ENCODE assay signal across 31 cellular contexts in the genomic region with DNA sequence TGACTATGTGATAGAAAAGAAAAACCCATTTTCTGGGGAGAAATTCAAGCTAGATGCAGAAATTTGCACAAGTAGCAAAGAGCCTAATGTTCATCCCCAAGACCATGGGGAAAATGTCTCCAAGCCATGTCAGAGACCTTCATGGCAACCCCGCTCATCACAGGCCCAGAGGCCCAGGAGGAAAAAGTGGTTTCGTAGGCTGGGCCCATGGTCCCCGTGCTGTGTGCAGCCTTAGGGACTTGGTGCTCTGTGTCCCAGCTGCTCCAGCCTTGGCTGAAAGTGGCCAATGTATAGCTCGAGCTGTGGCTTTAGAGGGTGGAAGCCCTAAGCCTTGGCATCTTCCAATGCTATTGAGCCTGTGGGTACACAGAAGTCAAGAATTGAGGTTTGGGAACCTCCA.
DNase-seq lines count a peak whose midpoint lies in the region; ATAC-seq and TF ChIP-seq lines count a peak whose summit lies in the region.
"Had no signal": no experiment of that assay in that cellular context is flagged by ENCODE, and none has a peak within 500 bp of the region (broad histone marks: within the 10 kb centered on the region; RNA-seq: fewer than 3 reads in every experiment).

No MANE protein-coding gene starts in this region.

- H3K4me1 ChIP-seq in HEK293 (ENCODE audit: control insufficient read depth, insufficient read depth, low read length), result peaks cover 13% of the 10 kb centered on the region
- H3K4me1 ChIP-seq in neuronal stem cell (ENCODE audit: control insufficient read depth in 2 of 2, insufficient read depth in 1 of 2, low read depth in 1 of 2, low read length in 2 of 2), result peaks cover 0 to 6% of the 10 kb centered on the region in 2 donors
- no peaks in the 10 kb centered on the region for H3K4me1 ChIP-seq in breast epithelium
- H3K4me1 ChIP-seq: A549; BE2C; BLaER1; BLaER1 treated with 17β-estradiol and CSF1 and Interleukin-3, amounts not matched to agents 10 nM and 100 nM; Caco-2 had no signal

- ATAC-seq in Right ventricle myocardium superior (ENCODE audit: poor library complexity) (no peak), left cardiac atrium (no peak), GM21737 (IDR thresholded peaks at IDR 0.05; ENCODE audit: unreplicated experiment) (no peak)
- ATAC-seq: A549; CD8-positive, alpha-beta T cell had no signal

- H3K18ac ChIP-seq in neuronal stem cell (ENCODE audit: low read length), result no peak overlapping the region

- CTCF ChIA-PET in HEK293 (lab: Yijun Ruan, JAX), result interaction anchor here (1.0 kb wide), 1 partner anchor 377 kb away, joined by 3 read pairs; no protein-coding TSS in a partner anchor

- H2BK15ac ChIP-seq in neuronal stem cell (ENCODE audit: low read length), result no peak overlapping the region

- no peak overlapping the region for H3K4ac ChIP-seq in neuronal stem cell (ENCODE audit: low read length)

- no peak overlapping the region for H3K9ac ChIP-seq in neuronal stem cell (ENCODE audit: low read depth, low read length, poor library complexity)
- H3K9ac ChIP-seq: BLaER1; BLaER1 treated with 17β-estradiol and CSF1 and Interleukin-3, amounts not matched to agents 10 nM and 100 nM had no signal

- peak overlapping the region; percentile 84 for H2AK5ac ChIP-seq in neuronal stem cell (ENCODE audit: low read depth, low read length)

- no peak overlapping the region for H3K4me2 ChIP-seq in neuronal stem cell (ENCODE audit: insufficient read depth, low read length, poor library complexity, severe bottlenecking)
- H3K4me2 ChIP-seq: A549; BLaER1; BLaER1 treated with 17β-estradiol and CSF1 and Interleukin-3, amounts not matched to agents 10 nM and 100 nM had no signal

- H3K27me3 ChIP-seq in neuronal stem cell (ENCODE audit: control insufficient read depth in 3 of 3, insufficient read depth in 3 of 3, low read depth in 1 of 3, low read length in 3 of 3) (no peaks in the 10 kb centered on the region), breast epithelium (no peaks in the 10 kb centered on the region)
- H3K27me3 ChIP-seq: BE2C; BLaER1; BLaER1 treated with 17β-estradiol and CSF1 and Interleukin-3, amounts not matched to agents 10 nM and 100 nM had no signal

- DNase-seq in Right ventricle myocardium superior (peak; percentile 20), left cardiac atrium (no peak), neuronal stem cell (ENCODE audit: low spot score) (no peak), breast epithelium (ENCODE audit: low spot score in 2 of 2) (no peak)
- DNase-seq: 8988T; ACHN; AML-193; BE2C; C1 segment of cervical spinal cord; Caco-2; Calu3; CD4-positive, alpha-beta memory T cell; CD4-positive, alpha-beta T cell; CD4-positive, CD25-positive, alpha-beta regulatory T cell; CD8-positive, alpha-beta memory T cell; CD8-positive, alpha-beta T cell; COR-L47; DMS 273 treated with DMSO at 0.1 percent for 48 hours; DMS153; DMS53; DMS79; DMS79 treated with DMSO at 0.1 percent for 48 hours; DND-41; EL had no signal

- H2AFZ ChIP-seq in neuronal stem cell (ENCODE audit: low read length), result no peak overlapping the region

- H3K23ac ChIP-seq in neuronal stem cell (ENCODE audit: low read depth, low read length, poor library complexity), result no peak overlapping the region

- H3K4me3 ChIP-seq in HEK293 (ENCODE audit: low read depth, low read length) (no peak overlapping the region), neuronal stem cell (ENCODE audit: low read length in 2 of 2) (no peak overlapping the region), breast epithelium (no peak overlapping the region)
- H3K4me3 ChIP-seq: A549; BLaER1; BLaER1 treated with 17β-estradiol and CSF1 and Interleukin-3, amounts not matched to agents 10 nM and 100 nM had no signal

- H4K8ac ChIP-seq in neuronal stem cell (ENCODE audit: low read depth, low read length), result no peak overlapping the region

- H3K9me3 ChIP-seq in HEK293 (ENCODE audit: control insufficient read depth, insufficient read depth, low read depth, low read length) (no peaks in the 10 kb centered on the region), neuronal stem cell (replicated peaks in 1 of 2; ENCODE audit: control insufficient read depth in 2 of 2, insufficient read depth in 1 of 2, low read depth in 1 of 2, low read length in 2 of 2) (peaks cover 3 to 6% of the 10 kb centered on the region in 2 donors), breast epithelium (no peaks in the 10 kb centered on the region)
- H3K9me3 ChIP-seq: A549, BE2C had no signal

- intact Hi-C loops in Right ventricle myocardium superior (cut with DNase I), result no loop called here
- intact Hi-C loops in left cardiac atrium (cut with DNase I), result no loop called here
- intact Hi-C loops in breast epithelium (cut with DNase I; ENCODE audit: low total_unique reads), result no loop called here

- no peak overlapping the region for H2BK120ac ChIP-seq in neuronal stem cell (ENCODE audit: low read depth, low read length)

- H2BK5ac ChIP-seq in neuronal stem cell (ENCODE audit: low read length), result no peak overlapping the region

- H3K79me1 ChIP-seq in neuronal stem cell (ENCODE audit: low read depth, low read length), result no peaks in the 10 kb centered on the region

- POLR2A ChIA-PET in HEK293 (lab: Yijun Ruan, JAX), result no interaction called here

- no peak overlapping the region for H4K91ac ChIP-seq in neuronal stem cell (ENCODE audit: low read depth, low read length, poor library complexity)

- no peaks in the 10 kb centered on the region for H3K36me3 ChIP-seq in HEK293 (ENCODE audit: control insufficient read depth in 2 of 2, insufficient read depth in 1 of 2, low read length in 2 of 2)
- peaks cover 0 to 1% of the 10 kb centered on the region in 2 donors for H3K36me3 ChIP-seq in neuronal stem cell (replicated peaks in 1 of 2; ENCODE audit: control insufficient read depth in 2 of 2, insufficient read depth in 2 of 2, low read length in 2 of 2)
- H3K36me3 ChIP-seq in breast epithelium, result no peaks in the 10 kb centered on the region
- H3K36me3 ChIP-seq: BE2C; BLaER1; BLaER1 treated with 17β-estradiol and CSF1 and Interleukin-3, amounts not matched to agents 10 nM and 100 nM had no signal

- no peak overlapping the region for H2BK12ac ChIP-seq in neuronal stem cell (ENCODE audit: low read length)

- no CpG with 5 or more reads among the region's 4 CpGs for WGBS in neuronal stem cell (ENCODE audit: extremely low coverage in 2 of 2, insufficient read length in 2 of 2, insufficient replicate concordance in 1 of 2), 2 donors

- no peak for TF ChIP-seq POLR2A in breast epithelium (IDR thresholded peaks at IDR 0.05)

- no peak for TF ChIP-seq CTCF in HEK293 (tag by site-specific recombination; IDR thresholded peaks at IDR 0.05)
- TF ChIP-seq CTCF in breast epithelium (IDR thresholded peaks at IDR 0.05), result no peak

- H3K27ac ChIP-seq in HEK293 (ENCODE audit: extremely low read depth, low read depth, low read length) (no peak overlapping the region), neuronal stem cell (replicated peaks; ENCODE audit: low read length) (no peak overlapping the region), breast epithelium (no peak overlapping the region)
- H3K27ac ChIP-seq: 22Rv1; A549; BLaER1; BLaER1 treated with 17β-estradiol and CSF1 and Interleukin-3, amounts not matched to agents 10 nM and 100 nM; C4-2B had no signal

- no peak overlapping the region for H3K14ac ChIP-seq in neuronal stem cell (ENCODE audit: low read length)

TF ChIP-seq in HEK293, 187 proteins besides CTCF, POLR2A, EP300 and RAD21 (continues in another document):
- TF ChIP-seq ZNF837 (tag by site-specific recombination; IDR thresholded peaks at IDR 0.05) (no peak), BCL11A (tag by site-specific recombination; IDR thresholded peaks at IDR 0.05; ENCODE audit: low read depth) (no peak), ZNF112 (tag by site-specific recombination; IDR thresholded peaks at IDR 0.05) (no peak), ZNF843 (tag by site-specific recombination; IDR thresholded peaks at IDR 0.05) (no peak), KLF8 (tag by site-specific recombination; IDR thresholded peaks at IDR 0.05) (no peak), KLF1 (tag by site-specific recombination; IDR thresholded peaks at IDR 0.05) (no peak)
- TF ChIP-seq, protein P1, sequence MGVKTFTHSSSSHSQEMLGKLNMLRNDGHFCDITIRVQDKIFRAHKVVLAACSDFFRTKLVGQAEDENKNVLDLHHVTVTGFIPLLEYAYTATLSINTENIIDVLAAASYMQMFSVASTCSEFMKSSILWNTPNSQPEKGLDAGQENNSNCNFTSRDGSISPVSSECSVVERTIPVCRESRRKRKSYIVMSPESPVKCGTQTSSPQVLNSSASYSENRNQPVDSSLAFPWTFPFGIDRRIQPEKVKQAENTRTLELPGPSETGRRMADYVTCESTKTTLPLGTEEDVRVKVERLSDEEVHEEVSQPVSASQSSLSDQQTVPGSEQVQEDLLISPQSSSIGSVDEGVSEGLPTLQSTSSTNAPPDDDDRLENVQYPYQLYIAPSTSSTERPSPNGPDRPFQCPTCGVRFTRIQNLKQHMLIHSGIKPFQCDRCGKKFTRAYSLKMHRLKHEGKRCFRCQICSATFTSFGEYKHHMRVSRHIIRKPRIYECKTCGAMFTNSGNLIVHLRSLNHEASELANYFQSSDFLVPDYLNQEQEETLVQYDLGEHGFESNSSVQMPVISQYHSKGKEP (tag by site-specific recombination; IDR thresholded peaks at IDR 0.05), result no peak
- TF ChIP-seq, protein P2, sequence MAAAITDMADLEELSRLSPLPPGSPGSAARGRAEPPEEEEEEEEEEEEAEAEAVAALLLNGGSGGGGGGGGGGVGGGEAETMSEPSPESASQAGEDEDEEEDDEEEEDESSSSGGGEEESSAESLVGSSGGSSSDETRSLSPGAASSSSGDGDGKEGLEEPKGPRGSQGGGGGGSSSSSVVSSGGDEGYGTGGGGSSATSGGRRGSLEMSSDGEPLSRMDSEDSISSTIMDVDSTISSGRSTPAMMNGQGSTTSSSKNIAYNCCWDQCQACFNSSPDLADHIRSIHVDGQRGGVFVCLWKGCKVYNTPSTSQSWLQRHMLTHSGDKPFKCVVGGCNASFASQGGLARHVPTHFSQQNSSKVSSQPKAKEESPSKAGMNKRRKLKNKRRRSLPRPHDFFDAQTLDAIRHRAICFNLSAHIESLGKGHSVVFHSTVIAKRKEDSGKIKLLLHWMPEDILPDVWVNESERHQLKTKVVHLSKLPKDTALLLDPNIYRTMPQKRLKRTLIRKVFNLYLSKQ (tag by site-specific recombination; IDR thresholded peaks at IDR 0.05; ENCODE audit: borderline replicate concordance), result no peak
